15 cellular contexts compared by ENCODE assay signal in genomic region chr16:56870271-56870888, GRCh38. TPM values are rescaled to one million over a fixed set of nuclear protein-coding genes. Genes with fewer than 3 reads are reported as not detected.
A peak's percentile ranks its signal among the peaks of the same experiment; 100 is the strongest.
DNase-seq lines count a peak whose midpoint lies in the region; ATAC-seq and TF ChIP-seq lines count a peak whose summit lies in the region.
"Had no signal": no experiment of that assay in that cellular context is flagged by ENCODE, and none has a peak within 500 bp of the region (broad histone marks: within the 10 kb centered on the region; RNA-seq: fewer than 3 reads in every experiment).

No MANE protein-coding gene starts in this region.

- ATAC-seq in HG02798 (IDR thresholded peaks at IDR 0.05; ENCODE audit: poor library complexity, unreplicated experiment) (peak; percentile 13), GM19351 (IDR thresholded peaks at IDR 0.05; ENCODE audit: unreplicated experiment) (no peak), T-helper 17 cell (no peak)
- ATAC-seq in naive thymus-derived CD4-positive, alpha-beta T cell = peak; percentile 25

- BruUV-seq in OCI-LY7 (replicated peaks; lab: Mats Ljungman, UMichigan) = no TSS peak

- H3K4me1 ChIP-seq in BLaER1 (peaks cover 55% of the 10 kb centered on the region), OCI-LY7 (ENCODE audit: insufficient read depth, low read length, poor library complexity, severe bottlenecking) (peaks cover 37% of the 10 kb centered on the region)
- no peaks in the 10 kb centered on the region for H3K4me1 ChIP-seq in naive thymus-derived CD4-positive, alpha-beta T cell (ENCODE audit: control insufficient read depth in 2 of 2, insufficient read depth in 2 of 2, low read length in 2 of 2)
- H3K4me1 ChIP-seq: A549 had no signal

- H3K36me3 Mint-ChIP-seq in naive thymus-derived CD4-positive, alpha-beta T cell = no peaks in the 10 kb centered on the region
- H3K36me3 Mint-ChIP-seq in T-helper 17 cell (ENCODE audit: low read depth) = no peaks in the 10 kb centered on the region
- H3K36me3 Mint-ChIP-seq: CD4-positive, CD25-positive, alpha-beta regulatory T cell had no signal

- H3K9me3 ChIP-seq in BLaER1 (no peaks in the 10 kb centered on the region), OCI-LY7 (ENCODE audit: low read length) (no peaks in the 10 kb centered on the region), T-helper 17 cell (ENCODE audit: control insufficient read depth, low read length, poor library complexity, severe bottlenecking) (no peaks in the 10 kb centered on the region)
- no peaks in the 10 kb centered on the region for H3K9me3 ChIP-seq in naive thymus-derived CD4-positive, alpha-beta T cell (ENCODE audit: control insufficient read depth in 2 of 3, low read length in 3 of 3)
- H3K9me3 ChIP-seq: A549, MG63 had no signal

- H3K9me2 ChIP-seq in OCI-LY7 (ENCODE audit: insufficient read depth, low read length) = no peaks in the 10 kb centered on the region

- H3K27ac ChIP-seq in BLaER1 = peak overlapping the region; percentile 61; the same call in 1 of the 2 replicates
- H3K27ac ChIP-seq in OCI-LY7 (ENCODE audit: low read depth, low read length, poor library complexity, severe bottlenecking) = no peak overlapping the region
- H3K27ac ChIP-seq in naive thymus-derived CD4-positive, alpha-beta T cell (ENCODE audit: low read depth, low read length) = no peak overlapping the region
- H3K27ac ChIP-seq: A549 had no signal

- peaks cover 0 to 3% (median 0%) of the 10 kb centered on the region in 11 donors for H3K9me3 Mint-ChIP-seq in naive thymus-derived CD4-positive, alpha-beta T cell
- H3K9me3 Mint-ChIP-seq: CD4-positive, CD25-positive, alpha-beta regulatory T cell had no signal

- no peak for TF ChIP-seq CTCF in OCI-LY7 (conservative IDR thresholded peaks at IDR 0.05; ENCODE audit: low read length)

- POLR2A ChIA-PET in OCI-LY7 (lab: Charles Lee) = no interaction called here
- POLR2A ChIA-PET in naive thymus-derived CD4-positive, alpha-beta T cell (lab: Charles Lee) = no interaction called here

- H3K4me1 Mint-ChIP-seq in naive thymus-derived CD4-positive, alpha-beta T cell = peaks cover 0 to 9% (median 6%) of the 10 kb centered on the region in 7 donors
- H3K4me1 Mint-ChIP-seq in T-helper 17 cell = peaks cover 6% of the 10 kb centered on the region

- no peak overlapping the region for H3K4me3 Mint-ChIP-seq in naive thymus-derived CD4-positive, alpha-beta T cell
- no peak overlapping the region for H3K4me3 Mint-ChIP-seq in T-helper 17 cell
- H3K4me3 Mint-ChIP-seq: CD4-positive, CD25-positive, alpha-beta regulatory T cell had no signal

- H3K36me3 ChIP-seq in BLaER1 = no peaks in the 10 kb centered on the region
- no peaks in the 10 kb centered on the region for H3K36me3 ChIP-seq in OCI-LY7 (ENCODE audit: insufficient read depth, low read length)
- H3K36me3 ChIP-seq in naive thymus-derived CD4-positive, alpha-beta T cell (ENCODE audit: control insufficient read depth in 2 of 3, insufficient read depth in 3 of 3, low read length in 3 of 3) = no peaks in the 10 kb centered on the region
- H3K36me3 ChIP-seq: MG63 had no signal

- H4K20me1 ChIP-seq in BLaER1 = no peaks in the 10 kb centered on the region
- no peaks in the 10 kb centered on the region for H4K20me1 ChIP-seq in OCI-LY7 (ENCODE audit: insufficient read depth, low read length)

- DNase-seq in OCI-LY7 (ENCODE audit: low spot score) = no peak
- no peak for DNase-seq in naive thymus-derived CD4-positive, alpha-beta T cell
- no peak for DNase-seq in T-helper 17 cell
- DNase-seq in LoVo (ENCODE audit: low spot score) = no peak
- no peak for DNase-seq in NCI-H1092 (lab: John Stamatoyannopoulos, UW)
- DNase-seq: NCI-H1105 treated with DMSO at 0.1 percent for 48 hours, NCI-H187, NCI-H748 treated with DMSO at 0.1 percent for 48 hours, SIG-M5 had no signal

- peak overlapping the region; percentile 70; the same call in 1 of the 2 replicates for H2AFZ ChIP-seq in OCI-LY7 (ENCODE audit: low read length)

- no peaks in the 10 kb centered on the region for H3K27me3 ChIP-seq in BLaER1
- H3K27me3 ChIP-seq in naive thymus-derived CD4-positive, alpha-beta T cell (ENCODE audit: control insufficient read depth in 2 of 2, insufficient read depth in 2 of 2, low read length in 2 of 2) = no peaks in the 10 kb centered on the region
- H3K27me3 ChIP-seq: MG63 had no signal

- intact Hi-C loops in OCI-LY7 (cut with micrococcal nuclease; ENCODE audit: unreplicated experiment) = no loop called here
- intact Hi-C loops in naive thymus-derived CD4-positive, alpha-beta T cell (cut with micrococcal nuclease) = no loop called here

- CTCF ChIA-PET in OCI-LY7 (lab: Charles Lee; ENCODE audit: unreplicated experiment) = no interaction called here
- CTCF ChIA-PET in naive thymus-derived CD4-positive, alpha-beta T cell (lab: Charles Lee) = no interaction called here

- no peaks in the 10 kb centered on the region for H3K27me3 Mint-ChIP-seq in naive thymus-derived CD4-positive, alpha-beta T cell
- no peaks in the 10 kb centered on the region for H3K27me3 Mint-ChIP-seq in T-helper 17 cell

- no peak overlapping the region for H3K4me3 ChIP-seq in BLaER1
- H3K4me3 ChIP-seq in OCI-LY7 (ENCODE audit: low read depth, low read length, poor library complexity, severe bottlenecking) = no peak overlapping the region
- H3K4me3 ChIP-seq in naive thymus-derived CD4-positive, alpha-beta T cell (ENCODE audit: low read length) = no peak overlapping the region
- H3K4me3 ChIP-seq: A549, MG63 had no signal

- H3K9ac ChIP-seq in BLaER1 = no peak overlapping the region

- H3K4me2 ChIP-seq in BLaER1 (peak overlapping the region; percentile 69), OCI-LY7 (ENCODE audit: low read length) (peak overlapping the region; percentile 33)
- H3K4me2 ChIP-seq: A549 had no signal

- peak overlapping the region in 1 of 9 donors; percentile 46 for H3K27ac Mint-ChIP-seq in naive thymus-derived CD4-positive, alpha-beta T cell
- H3K27ac Mint-ChIP-seq in T-helper 17 cell = no peak overlapping the region

- no peaks in the 10 kb centered on the region for H3K79me2 ChIP-seq in OCI-LY7 (ENCODE audit: insufficient read depth, low read depth, low read length)

RNA-seq across cellular contexts. Expression of gene SLC12A3, which starts 5.4 kb away (rescaled TPM):
- 0.25 and 1.6 TPM in 2 replicates for total RNA-seq in OCI-LY7 (2014; rRNA removed; shearing (Covaris generic))
- total RNA-seq in OCI-LY7 (2022) = 0.63 and 0.88 TPM in 2 replicates
- total RNA-seq in naive thymus-derived CD4-positive, alpha-beta T cell = under 1 TPM in 2 of 5 experiments, not detected in 3; 0.08 to 0.49 TPM
- polyA plus RNA-seq in naive thymus-derived CD4-positive, alpha-beta T cell = not detected
- total RNA-seq in T-helper 17 cell = not detected
- total RNA-seq: CD4-positive, CD25-positive, alpha-beta regulatory T cell had no signal
- polyA plus RNA-seq: CD4-positive, CD25-positive, alpha-beta regulatory T cell had no signal

Comparison
In these comparisons a context has a peak if more than half of its experiments do, and no peak if none do; other contexts are left out.
1. ATAC-seq: peak in HG02798 (single experiment) and naive thymus-derived CD4-positive, alpha-beta T cell (single experiment); none in GM19351 (single experiment) and T-helper 17 cell (single experiment).